In the genomic region with DNA sequence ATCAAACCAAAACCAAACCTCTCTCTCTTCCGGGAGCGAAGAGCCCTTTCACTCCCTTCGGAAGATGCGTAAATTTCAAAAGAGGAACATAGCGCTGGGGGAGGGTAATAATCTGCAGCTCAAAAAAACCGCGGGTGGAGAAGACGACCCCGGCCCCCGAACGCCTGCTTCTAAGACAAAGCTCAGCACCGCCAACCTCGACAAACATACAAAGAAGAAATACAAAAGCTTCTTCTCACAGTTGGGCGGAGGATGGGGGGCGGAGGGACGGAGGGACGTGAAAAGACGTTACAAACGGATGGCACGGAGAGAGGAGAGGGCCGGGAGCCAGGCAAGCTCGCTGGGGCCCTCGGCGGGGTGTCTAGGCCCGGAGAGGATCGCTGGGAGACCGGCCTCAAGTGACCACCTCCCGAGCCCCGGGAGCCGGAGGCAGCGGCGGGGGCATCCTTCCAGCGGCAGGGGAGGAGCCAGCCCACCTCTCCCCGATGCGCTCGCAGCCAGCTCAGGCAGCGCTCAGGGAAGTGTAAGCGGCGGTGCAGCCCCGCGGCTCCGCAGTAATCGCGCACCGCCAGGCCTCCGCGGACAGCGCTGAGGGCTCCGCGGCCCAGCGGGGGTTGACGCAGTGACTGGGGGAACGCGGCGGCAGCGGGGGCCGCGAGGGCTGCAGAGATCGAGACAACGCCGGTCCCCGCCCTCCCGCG, we compare ENCODE assay signal across 1 cellular context.
A peak's percentile ranks its signal among the peaks of the same experiment; 100 is the strongest.
TF ChIP-seq lines count a peak whose summit lies in the region.

No MANE protein-coding gene starts in this region.

TF ChIP-seq in K562, 482 proteins besides CTCF, POLR2A, EP300 and RAD21 (continued from another document and continues in another):
- TF ChIP-seq GMEB1 (CRISPR knock-in tag; IDR thresholded peaks at IDR 0.05) (no peak), ZNF57 (CRISPR knock-in tag; IDR thresholded peaks at IDR 0.05) (no peak), ZNF668 (CRISPR knock-in tag; IDR thresholded peaks at IDR 0.05) (no peak), ZBTB5 (IDR thresholded peaks at IDR 0.05) (no peak), NFIX (CRISPR knock-in tag; IDR thresholded peaks at IDR 0.05; ENCODE audit: low read depth) (no peak), KHSRP (IDR thresholded peaks at IDR 0.05) (no peak), ZNF232 (CRISPR knock-in tag; IDR thresholded peaks at IDR 0.05) (peak; percentile 79; the same call in 1 of the 2 replicates), CC2D1A (IDR thresholded peaks at IDR 0.05) (0 out of 2 replicates have a peak, but pooled peaks have one; percentile 35), CBFA2T2 (conservative IDR thresholded peaks at IDR 0.05) (0 out of 2 replicates have a peak, but pooled peaks have one; percentile 15), SAFB2 (IDR thresholded peaks at IDR 0.05; ENCODE audit: borderline replicate concordance, low read depth, low read length, severe bottlenecking) (no peak), JUN (IDR thresholded peaks at IDR 0.05; ENCODE audit: borderline replicate concordance, low read depth, low read length) (no peak), JUN (CRISPR knock-in tag; IDR thresholded peaks at IDR 0.05; ENCODE audit: borderline replicate concordance) (no peak), TAF9B (IDR thresholded peaks at IDR 0.05; ENCODE audit: partially characterized antibody) (no peak), BCL6 (CRISPR knock-in tag; IDR thresholded peaks at IDR 0.05) (no peak), NCOA6 (IDR thresholded peaks at IDR 0.05) (no peak), STAG1 (CRISPR knock-in tag; IDR thresholded peaks at IDR 0.05; ENCODE audit: borderline replicate concordance) (peak; percentile 26; the same call in 1 of the 2 replicates), ZBTB26 (CRISPR knock-in tag; IDR thresholded peaks at IDR 0.05) (no peak), BRD4 (IDR thresholded peaks at IDR 0.05) (peak; percentile 70; the same call in 1 of the 2 replicates), SOX6 (IDR thresholded peaks at IDR 0.05) (no peak), LEF1 (IDR thresholded peaks at IDR 0.05) (no peak), CHAMP1 (IDR thresholded peaks at IDR 0.05) (no peak), MYNN (IDR thresholded peaks at IDR 0.05) (no peak), MYNN (CRISPR knock-in tag; IDR thresholded peaks at IDR 0.05) (no peak), SRSF9 (IDR thresholded peaks at IDR 0.05; ENCODE audit: borderline replicate concordance, low read depth, low read length) (no peak), SRSF7 (optimal IDR thresholded peaks at IDR 0.05; ENCODE audit: low read depth, low read length) (peak; percentile 49), DIDO1 (tag; IDR thresholded peaks at IDR 0.05; ENCODE audit: low read depth) (no peak), BRF2 (IDR thresholded peaks at IDR 0.05; ENCODE audit: borderline replicate concordance, insufficient read depth, insufficient read length) (no peak), ZNF24 (IDR thresholded peaks at IDR 0.05) (no peak), ZC3H4 (CRISPR knock-in tag; IDR thresholded peaks at IDR 0.05; ENCODE audit: borderline replicate concordance) (peak; percentile 44; the same call in 1 of the 2 replicates), KLF1 (tag; IDR thresholded peaks at IDR 0.05) (no peak), XRCC4 (IDR thresholded peaks at IDR 0.05; ENCODE audit: extremely low read depth, insufficient read depth, insufficient read length) (no peak), ZNF280A (IDR thresholded peaks at IDR 0.05; ENCODE audit: low read depth, partially characterized antibody) (no peak)
- TF ChIP-seq, protein P1, sequence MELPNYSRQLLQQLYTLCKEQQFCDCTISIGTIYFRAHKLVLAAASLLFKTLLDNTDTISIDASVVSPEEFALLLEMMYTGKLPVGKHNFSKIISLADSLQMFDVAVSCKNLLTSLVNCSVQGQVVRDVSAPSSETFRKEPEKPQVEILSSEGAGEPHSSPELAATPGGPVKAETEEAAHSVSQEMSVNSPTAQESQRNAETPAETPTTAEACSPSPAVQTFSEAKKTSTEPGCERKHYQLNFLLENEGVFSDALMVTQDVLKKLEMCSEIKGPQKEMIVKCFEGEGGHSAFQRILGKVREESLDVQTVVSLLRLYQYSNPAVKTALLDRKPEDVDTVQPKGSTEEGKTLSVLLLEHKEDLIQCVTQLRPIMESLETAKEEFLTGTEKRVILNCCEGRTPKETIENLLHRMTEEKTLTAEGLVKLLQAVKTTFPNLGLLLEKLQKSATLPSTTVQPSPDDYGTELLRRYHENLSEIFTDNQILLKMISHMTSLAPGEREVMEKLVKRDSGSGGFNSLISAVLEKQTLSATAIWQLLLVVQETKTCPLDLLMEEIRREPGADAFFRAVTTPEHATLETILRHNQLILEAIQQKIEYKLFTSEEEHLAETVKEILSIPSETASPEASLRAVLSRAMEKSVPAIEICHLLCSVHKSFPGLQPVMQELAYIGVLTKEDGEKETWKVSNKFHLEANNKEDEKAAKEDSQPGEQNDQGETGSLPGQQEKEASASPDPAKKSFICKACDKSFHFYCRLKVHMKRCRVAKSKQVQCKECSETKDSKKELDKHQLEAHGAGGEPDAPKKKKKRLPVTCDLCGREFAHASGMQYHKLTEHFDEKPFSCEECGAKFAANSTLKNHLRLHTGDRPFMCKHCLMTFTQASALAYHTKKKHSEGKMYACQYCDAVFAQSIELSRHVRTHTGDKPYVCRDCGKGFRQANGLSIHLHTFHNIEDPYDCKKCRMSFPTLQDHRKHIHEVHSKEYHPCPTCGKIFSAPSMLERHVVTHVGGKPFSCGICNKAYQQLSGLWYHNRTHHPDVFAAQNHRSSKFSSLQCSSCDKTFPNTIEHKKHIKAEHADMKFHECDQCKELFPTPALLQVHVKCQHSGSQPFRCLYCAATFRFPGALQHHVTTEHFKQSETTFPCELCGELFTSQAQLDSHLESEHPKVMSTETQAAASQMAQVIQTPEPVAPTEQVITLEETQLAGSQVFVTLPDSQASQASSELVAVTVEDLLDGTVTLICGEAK (IDR thresholded peaks at IDR 0.05), result no peak
- TF ChIP-seq, protein P1 (CRISPR knock-in tag; IDR thresholded peaks at IDR 0.05), result no peak
- TF ChIP-seq, protein P2, sequence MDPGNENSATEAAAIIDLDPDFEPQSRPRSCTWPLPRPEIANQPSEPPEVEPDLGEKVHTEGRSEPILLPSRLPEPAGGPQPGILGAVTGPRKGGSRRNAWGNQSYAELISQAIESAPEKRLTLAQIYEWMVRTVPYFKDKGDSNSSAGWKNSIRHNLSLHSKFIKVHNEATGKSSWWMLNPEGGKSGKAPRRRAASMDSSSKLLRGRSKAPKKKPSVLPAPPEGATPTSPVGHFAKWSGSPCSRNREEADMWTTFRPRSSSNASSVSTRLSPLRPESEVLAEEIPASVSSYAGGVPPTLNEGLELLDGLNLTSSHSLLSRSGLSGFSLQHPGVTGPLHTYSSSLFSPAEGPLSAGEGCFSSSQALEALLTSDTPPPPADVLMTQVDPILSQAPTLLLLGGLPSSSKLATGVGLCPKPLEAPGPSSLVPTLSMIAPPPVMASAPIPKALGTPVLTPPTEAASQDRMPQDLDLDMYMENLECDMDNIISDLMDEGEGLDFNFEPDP (CRISPR knock-in tag; IDR thresholded peaks at IDR 0.05), result no peak
